ENCODE assay signal across 22 cellular contexts in the genomic region with DNA sequence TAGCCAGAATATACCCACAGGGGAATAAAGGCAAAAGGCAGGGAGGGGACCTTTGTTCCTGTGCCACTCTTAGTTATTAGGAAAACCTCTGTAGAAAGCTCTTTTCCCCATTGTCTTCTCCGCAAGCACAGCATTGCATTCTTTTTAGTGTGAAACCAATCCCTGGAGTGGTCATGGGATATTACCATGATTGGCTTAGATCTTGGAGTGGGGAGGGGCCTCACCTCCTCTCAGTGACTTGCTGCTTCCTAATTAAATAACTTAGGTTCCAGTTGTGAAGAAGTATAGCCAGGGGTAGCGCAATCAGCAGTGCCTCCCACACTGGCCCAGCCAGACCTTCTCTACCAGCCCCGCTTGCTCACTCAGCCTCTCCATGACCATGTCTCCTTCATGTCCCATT. TPM values are rescaled to one million over a fixed set of nuclear protein-coding genes. Genes with fewer than 3 reads are reported as not detected.
"Had no signal": no experiment of that assay in that cellular context is flagged by ENCODE, and none has a peak within 500 bp of the region (broad histone marks: within the 10 kb centered on the region; RNA-seq: fewer than 3 reads in every experiment).

No MANE protein-coding gene starts in this region.

- H3K9me3 ChIP-seq: testis had no signal

- H3K27ac ChIP-seq: testis, VCaP had no signal

- DNase-seq: activated CD4-positive, alpha-beta T cell treated with anti-CD3 and anti-CD28 coated beads, Interleukin-2, amount 50 U/mL, for 1 hour; activated CD4-positive, CD25-positive, alpha-beta regulatory T cell treated with anti-CD3 and anti-CD28 coated beads, Interleukin-2, amount 50 U/mL, for 72 hours; activated CD8-positive, alpha-beta T cell treated with anti-CD3 and anti-CD28 coated beads, Interleukin-2, amount 10 ng/mL, durations not matched to agents 7 days and 5 days; activated gamma-delta T cell treated with Interleukin-2 at 50 U/mL for 16 hours; aorta; dermis blood vessel endothelial cell; effector CD8-positive, alpha-beta T cell; erythroblast; foreskin fibroblast; immature natural killer cell; naive B cell; occipital lobe; stimulated activated CD4-positive, alpha-beta T cell treated with anti-CD3 and anti-CD28 coated beads, Interleukin-2, amount 100 ng/mL, for 48 hours; stimulated activated CD8-positive, alpha-beta memory T cell treated with anti-CD3 and anti-CD28 coated beads, Interleukin-4, amount 100 ng/mL, for 48 hours; stimulated activated naive B cell treated with anti-CD40 and anti-IgM and Interleukin-4, amounts not matched to agents 10 μg/mL and 1 μg/mL and 100 μg/mL, for 72 hours; SW 1271; T-helper 2 cell; testis had no signal

- H3K36me3 Mint-ChIP-seq: activated naive CD4-positive, alpha-beta T cell treated with anti-CD3 and anti-CD28 coated beads, Interleukin-2, amount 50 U/mL, for 24 hours; brain; immature natural killer cell; naive B cell; stimulated activated naive B cell treated with anti-CD40 and anti-IgM and Interleukin-4, amounts not matched to agents 10 μg/mL and 1 μg/mL and 100 μg/mL, for 72 hours had no signal

- H3K4me1 Mint-ChIP-seq: activated naive CD4-positive, alpha-beta T cell treated with anti-CD3 and anti-CD28 coated beads, Interleukin-2, amount 50 U/mL, for 24 hours; immature natural killer cell had no signal

- H3K4me3 ChIP-seq: testis had no signal

- H3K27me3 ChIP-seq: testis had no signal

- ATAC-seq: activated CD8-positive, alpha-beta T cell treated with anti-CD3 and anti-CD28 coated beads, Interleukin-2, amount 10 ng/mL, durations not matched to agents 7 days and 5 days; stimulated activated naive B cell treated with anti-CD40 and anti-IgM and Interleukin-4, amounts not matched to agents 10 μg/mL and 1 μg/mL and 100 μg/mL, for 72 hours had no signal

- H3K4me3 Mint-ChIP-seq: activated CD8-positive, alpha-beta T cell treated with anti-CD3 and anti-CD28 coated beads, Interleukin-2, amount 10 ng/mL, durations not matched to agents 7 days and 5 days; activated naive CD4-positive, alpha-beta T cell treated with anti-CD3 and anti-CD28 coated beads, Interleukin-2, amount 50 U/mL, for 24 hours; activated T-helper 1 cell treated with anti-CD3 and anti-CD28 coated beads, Interleukin-12 subunit alpha, Interleukin-12 subunit beta, Interleukin-2, Interleukin-4 antibody, amounts not matched to agents 30 ng/mL and 10 ng/mL and 1 ng/mL, durations not matched to agents 14 hours and 24 hours and 36 hours; brain; immature natural killer cell; stimulated activated naive B cell treated with anti-CD40 and anti-IgM and Interleukin-4, amounts not matched to agents 10 μg/mL and 1 μg/mL and 100 μg/mL, for 72 hours had no signal

- H3K9me3 Mint-ChIP-seq: activated naive CD4-positive, alpha-beta T cell treated with anti-CD3 and anti-CD28 coated beads, Interleukin-2, amount 50 U/mL, for 24 hours; activated T-helper 1 cell treated with anti-CD3 and anti-CD28 coated beads, Interleukin-12 subunit alpha, Interleukin-12 subunit beta, Interleukin-2, Interleukin-4 antibody, amounts not matched to agents 30 ng/mL and 10 ng/mL and 1 ng/mL, durations not matched to agents 14 hours and 24 hours and 36 hours; immature natural killer cell; naive B cell; stimulated activated naive B cell treated with anti-CD40 and anti-IgM and Interleukin-4, amounts not matched to agents 10 μg/mL and 1 μg/mL and 100 μg/mL, for 72 hours had no signal

- H3K27me3 Mint-ChIP-seq: activated naive CD4-positive, alpha-beta T cell treated with anti-CD3 and anti-CD28 coated beads, Interleukin-2, amount 50 U/mL, for 24 hours had no signal

- H3K27ac Mint-ChIP-seq: activated CD8-positive, alpha-beta T cell treated with anti-CD3 and anti-CD28 coated beads, Interleukin-2, amount 10 ng/mL, durations not matched to agents 7 days and 5 days; activated naive CD4-positive, alpha-beta T cell treated with anti-CD3 and anti-CD28 coated beads, Interleukin-2, amount 50 U/mL, for 24 hours; activated T-helper 1 cell treated with anti-CD3 and anti-CD28 coated beads, Interleukin-12 subunit alpha, Interleukin-12 subunit beta, Interleukin-2, Interleukin-4 antibody, amounts not matched to agents 30 ng/mL and 10 ng/mL and 1 ng/mL, durations not matched to agents 14 hours and 24 hours and 36 hours; immature natural killer cell; stimulated activated naive B cell treated with anti-CD40 and anti-IgM and Interleukin-4, amounts not matched to agents 10 μg/mL and 1 μg/mL and 100 μg/mL, for 72 hours had no signal

RNA-seq across cellular contexts. Expression of gene AFF3, which starts 49.9 kb away (rescaled TPM):
- total RNA-seq: dermis blood vessel endothelial cell had no signal
